ENCODE assay signal across 9 cellular contexts in the genomic region with DNA sequence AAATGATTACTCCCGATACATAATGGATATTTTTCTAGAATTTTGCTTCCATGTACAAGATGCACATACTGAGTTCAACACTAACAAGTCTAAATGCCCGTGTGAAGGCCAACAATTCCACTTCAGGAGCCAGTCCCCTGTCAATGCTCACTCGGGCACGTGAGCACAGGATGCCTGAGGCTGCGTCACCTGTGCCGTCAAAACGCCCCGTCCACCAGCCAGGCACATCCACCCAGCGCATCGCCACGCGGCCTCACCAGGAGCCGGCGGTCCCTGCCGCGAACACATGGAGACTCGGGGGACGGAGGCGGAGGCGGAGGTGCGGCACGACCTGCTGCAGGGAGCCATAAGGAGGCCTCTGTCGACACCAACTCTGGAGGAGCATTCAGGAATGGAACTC. TPM values are rescaled to one million over a fixed set of nuclear protein-coding genes. Genes with fewer than 3 reads are reported as not detected.
A peak's percentile ranks its signal among the peaks of the same experiment; 100 is the strongest.
DNase-seq lines count a peak whose midpoint lies in the region; ATAC-seq and TF ChIP-seq lines count a peak whose summit lies in the region.
"Had no signal": no experiment of that assay in that cellular context is flagged by ENCODE, and none has a peak within 500 bp of the region (broad histone marks: within the 10 kb centered on the region; RNA-seq: fewer than 3 reads in every experiment).

No MANE protein-coding gene starts in this region.

- no peak overlapping the region for H3K9ac ChIP-seq in rectal smooth muscle tissue (ENCODE audit: low read length)

- peaks cover 18% of the 10 kb centered on the region for H3K4me1 ChIP-seq in rectal smooth muscle tissue (ENCODE audit: control insufficient read depth, insufficient read depth, low read length)

- H3K4me1 Mint-ChIP-seq in activated B cell treated with CpG ODN at 0.5 μM for 24 hours: peaks cover 11% of the 10 kb centered on the region

- H3K4me3 ChIP-seq in rectal smooth muscle tissue (ENCODE audit: low read length): peak overlapping the region; percentile 24

- H3K27ac ChIP-seq in C4-2B (peak overlapping the region; percentile 13; the same call in 1 of the 2 replicates), layer of hippocampus (ENCODE audit: low read depth, low read length) (peak overlapping the region; percentile 66), rectal smooth muscle tissue (ENCODE audit: low read depth, low read length) (peak overlapping the region; percentile 51)

- POLR2A ChIA-PET in activated B cell treated with CpG ODN at 0.5 μM for 24 hours (lab: Charles Lee): no interaction called here

- H3K9me3 Mint-ChIP-seq in activated B cell treated with CpG ODN at 0.5 μM for 24 hours: no peaks in the 10 kb centered on the region

- H3K27ac Mint-ChIP-seq in activated B cell treated with CpG ODN at 0.5 μM for 24 hours: no peak overlapping the region

- H3K4me3 Mint-ChIP-seq in activated B cell treated with CpG ODN at 0.5 μM for 24 hours: no peak overlapping the region

- H3K27me3 Mint-ChIP-seq in activated B cell treated with CpG ODN at 0.5 μM for 24 hours: no peaks in the 10 kb centered on the region

- peaks cover 5% of the 10 kb centered on the region for H3K36me3 ChIP-seq in rectal smooth muscle tissue (ENCODE audit: control insufficient read depth, insufficient read depth, low read length)

- H3K36me3 Mint-ChIP-seq in activated B cell treated with CpG ODN at 0.5 μM for 24 hours (ENCODE audit: low read depth): peaks cover 39% of the 10 kb centered on the region

- TF ChIP-seq CTCF in C4-2B (conservative IDR thresholded peaks at IDR 0.05) (no peak), activated B cell treated with CpG ODN at 0.5 μM for 24 hours (IDR thresholded peaks at IDR 0.05) (no peak)

- intact Hi-C loops in activated B cell treated with CpG ODN at 0.5 μM for 24 hours (cut with micrococcal nuclease): no loop called here

- CTCF ChIA-PET in activated B cell treated with CpG ODN at 0.5 μM for 24 hours (lab: Charles Lee): interaction anchor here (1.0 kb wide), 1 partner anchor 275 kb away, joined by 3 read pairs; no protein-coding TSS in a partner anchor

- DNase-seq in activated B cell treated with CpG ODN at 0.5 μM for 24 hours (peak; percentile 7), NCI-H2227 treated with DMSO at 0.1 percent for 48 hours (lab: John Stamatoyannopoulos, UW) (no peak), NCI-H524 treated with DMSO at 0.1 percent for 48 hours (lab: John Stamatoyannopoulos, UW) (no peak), NCI-H1417 (lab: John Stamatoyannopoulos, UW) (no peak)
- DNase-seq: T-helper 2 cell had no signal

- ATAC-seq in activated B cell treated with CpG ODN at 0.5 μM for 24 hours (ENCODE audit: low read depth) (no peak), GM21737 (IDR thresholded peaks at IDR 0.05; ENCODE audit: unreplicated experiment) (no peak)

- H3K27me3 ChIP-seq in layer of hippocampus (ENCODE audit: control insufficient read depth, insufficient read depth, low read length): no peaks in the 10 kb centered on the region
- H3K27me3 ChIP-seq in rectal smooth muscle tissue (ENCODE audit: control insufficient read depth, insufficient read depth, low read length): no peaks in the 10 kb centered on the region

RNA-seq across cellular contexts. Expression of a gene that starts 9.8 kb away (rescaled TPM):
- total RNA-seq in activated B cell treated with CpG ODN at 0.5 μM for 24 hours: 40.5 and 46.4 TPM in 2 replicates

Comparison
In these comparisons a context has a peak if more than half of its experiments do, and no peak if none do; other contexts are left out.
1. H3K27ac ChIP-seq: peak in every context shown above with its lines; median percentile 66 in layer of hippocampus; 51 in rectal smooth muscle tissue; 13 in C4-2B.